Comparison of ENCODE assay signal across 7 cellular contexts in the genomic region with DNA sequence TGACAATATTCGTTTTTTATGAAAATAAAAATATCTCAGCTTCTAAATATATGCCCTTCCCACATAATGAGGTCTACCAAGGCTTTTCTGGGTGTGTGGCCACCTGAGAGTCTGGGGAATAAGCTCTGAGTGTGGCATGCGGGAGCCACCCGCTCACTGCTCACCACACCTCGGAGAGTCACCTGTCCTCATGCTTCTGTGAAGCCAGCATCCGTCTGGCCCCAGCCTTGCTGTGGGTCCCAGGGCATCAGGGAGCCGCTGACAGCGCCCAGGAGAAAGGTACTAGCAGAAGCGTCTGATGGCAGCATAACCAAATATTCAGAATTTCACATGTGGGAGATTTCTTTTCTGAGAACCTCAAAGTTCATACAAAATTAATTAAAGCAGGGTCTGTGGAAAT.
"Had no signal": no experiment of that assay in that cellular context is flagged by ENCODE, and none has a peak within 500 bp of the region (broad histone marks: within the 10 kb centered on the region; RNA-seq: fewer than 3 reads in every experiment).

No MANE protein-coding gene starts in this region.

- H3K9me3 ChIP-seq: HAP-1 had no signal

- H3K4me3 Mint-ChIP-seq: HFFc6 had no signal

- H3K27ac ChIP-seq: GM23248 had no signal

- ATAC-seq: HCT116 had no signal

- H3K9ac ChIP-seq: GM23248 had no signal

- H3K4me1 ChIP-seq: HAP-1 had no signal

- H3K27ac Mint-ChIP-seq: HFFc6 had no signal

- H3K36me3 ChIP-seq: HAP-1 had no signal

- H3K4me3 ChIP-seq: GM23248, HAP-1 had no signal

- DNase-seq: GM23248, GOT3, H7, HFFc6, IMR-90 had no signal
